ENCODE assay signal across 1 cellular context in the genomic region with DNA sequence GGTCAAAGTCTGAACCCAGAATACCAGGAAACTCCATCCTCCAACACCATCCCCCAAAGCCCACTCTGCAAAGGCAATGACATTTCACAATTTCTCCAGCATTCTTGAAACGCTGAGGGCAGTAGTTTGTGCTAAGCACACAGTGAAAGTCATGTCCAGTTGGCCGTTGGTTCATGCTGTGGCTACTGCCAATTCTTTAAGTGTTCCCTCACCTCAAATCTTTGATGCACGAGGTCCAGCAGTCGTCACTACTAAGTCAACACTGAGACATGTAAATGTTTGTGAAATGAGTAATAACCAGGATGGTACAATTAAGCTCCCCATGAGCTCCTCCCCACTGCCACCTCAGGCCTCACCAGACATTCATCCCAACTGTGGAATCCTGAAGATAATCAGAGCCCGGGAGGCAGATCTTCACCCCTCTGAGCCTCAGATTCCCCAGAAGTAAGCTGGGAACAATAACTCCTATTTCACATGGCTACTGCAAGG.
TF ChIP-seq lines count a peak whose summit lies in the region.

No MANE protein-coding gene starts in this region.

TF ChIP-seq in HepG2, 621 proteins besides CTCF, POLR2A, EP300 and RAD21 (continued from another document and continues in another):
- TF ChIP-seq, protein P1, sequence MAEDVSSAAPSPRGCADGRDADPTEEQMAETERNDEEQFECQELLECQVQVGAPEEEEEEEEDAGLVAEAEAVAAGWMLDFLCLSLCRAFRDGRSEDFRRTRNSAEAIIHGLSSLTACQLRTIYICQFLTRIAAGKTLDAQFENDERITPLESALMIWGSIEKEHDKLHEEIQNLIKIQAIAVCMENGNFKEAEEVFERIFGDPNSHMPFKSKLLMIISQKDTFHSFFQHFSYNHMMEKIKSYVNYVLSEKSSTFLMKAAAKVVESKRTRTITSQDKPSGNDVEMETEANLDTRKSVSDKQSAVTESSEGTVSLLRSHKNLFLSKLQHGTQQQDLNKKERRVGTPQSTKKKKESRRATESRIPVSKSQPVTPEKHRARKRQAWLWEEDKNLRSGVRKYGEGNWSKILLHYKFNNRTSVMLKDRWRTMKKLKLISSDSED (CRISPR knock-in tag; IDR thresholded peaks at IDR 0.05), result no peak
- TF ChIP-seq, protein P2, sequence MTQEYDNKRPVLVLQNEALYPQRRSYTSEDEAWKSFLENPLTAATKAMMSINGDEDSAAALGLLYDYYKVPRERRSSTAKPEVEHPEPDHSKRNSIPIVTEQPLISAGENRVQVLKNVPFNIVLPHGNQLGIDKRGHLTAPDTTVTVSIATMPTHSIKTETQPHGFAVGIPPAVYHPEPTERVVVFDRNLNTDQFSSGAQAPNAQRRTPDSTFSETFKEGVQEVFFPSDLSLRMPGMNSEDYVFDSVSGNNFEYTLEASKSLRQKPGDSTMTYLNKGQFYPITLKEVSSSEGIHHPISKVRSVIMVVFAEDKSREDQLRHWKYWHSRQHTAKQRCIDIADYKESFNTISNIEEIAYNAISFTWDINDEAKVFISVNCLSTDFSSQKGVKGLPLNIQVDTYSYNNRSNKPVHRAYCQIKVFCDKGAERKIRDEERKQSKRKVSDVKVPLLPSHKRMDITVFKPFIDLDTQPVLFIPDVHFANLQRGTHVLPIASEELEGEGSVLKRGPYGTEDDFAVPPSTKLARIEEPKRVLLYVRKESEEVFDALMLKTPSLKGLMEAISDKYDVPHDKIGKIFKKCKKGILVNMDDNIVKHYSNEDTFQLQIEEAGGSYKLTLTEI (CRISPR knock-in tag; conservative IDR thresholded peaks at IDR 0.05), result no peak
- TF ChIP-seq, protein P3, sequence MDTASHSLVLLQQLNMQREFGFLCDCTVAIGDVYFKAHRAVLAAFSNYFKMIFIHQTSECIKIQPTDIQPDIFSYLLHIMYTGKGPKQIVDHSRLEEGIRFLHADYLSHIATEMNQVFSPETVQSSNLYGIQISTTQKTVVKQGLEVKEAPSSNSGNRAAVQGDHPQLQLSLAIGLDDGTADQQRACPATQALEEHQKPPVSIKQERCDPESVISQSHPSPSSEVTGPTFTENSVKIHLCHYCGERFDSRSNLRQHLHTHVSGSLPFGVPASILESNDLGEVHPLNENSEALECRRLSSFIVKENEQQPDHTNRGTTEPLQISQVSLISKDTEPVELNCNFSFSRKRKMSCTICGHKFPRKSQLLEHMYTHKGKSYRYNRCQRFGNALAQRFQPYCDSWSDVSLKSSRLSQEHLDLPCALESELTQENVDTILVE (CRISPR knock-in tag; IDR thresholded peaks at IDR 0.05), result peak; percentile 76; the same call in 1 of the 2 replicates
- peak; percentile 76 for TF ChIP-seq PITX1 (CRISPR knock-in tag; IDR thresholded peaks at IDR 0.05)
- TF ChIP-seq, protein P4, sequence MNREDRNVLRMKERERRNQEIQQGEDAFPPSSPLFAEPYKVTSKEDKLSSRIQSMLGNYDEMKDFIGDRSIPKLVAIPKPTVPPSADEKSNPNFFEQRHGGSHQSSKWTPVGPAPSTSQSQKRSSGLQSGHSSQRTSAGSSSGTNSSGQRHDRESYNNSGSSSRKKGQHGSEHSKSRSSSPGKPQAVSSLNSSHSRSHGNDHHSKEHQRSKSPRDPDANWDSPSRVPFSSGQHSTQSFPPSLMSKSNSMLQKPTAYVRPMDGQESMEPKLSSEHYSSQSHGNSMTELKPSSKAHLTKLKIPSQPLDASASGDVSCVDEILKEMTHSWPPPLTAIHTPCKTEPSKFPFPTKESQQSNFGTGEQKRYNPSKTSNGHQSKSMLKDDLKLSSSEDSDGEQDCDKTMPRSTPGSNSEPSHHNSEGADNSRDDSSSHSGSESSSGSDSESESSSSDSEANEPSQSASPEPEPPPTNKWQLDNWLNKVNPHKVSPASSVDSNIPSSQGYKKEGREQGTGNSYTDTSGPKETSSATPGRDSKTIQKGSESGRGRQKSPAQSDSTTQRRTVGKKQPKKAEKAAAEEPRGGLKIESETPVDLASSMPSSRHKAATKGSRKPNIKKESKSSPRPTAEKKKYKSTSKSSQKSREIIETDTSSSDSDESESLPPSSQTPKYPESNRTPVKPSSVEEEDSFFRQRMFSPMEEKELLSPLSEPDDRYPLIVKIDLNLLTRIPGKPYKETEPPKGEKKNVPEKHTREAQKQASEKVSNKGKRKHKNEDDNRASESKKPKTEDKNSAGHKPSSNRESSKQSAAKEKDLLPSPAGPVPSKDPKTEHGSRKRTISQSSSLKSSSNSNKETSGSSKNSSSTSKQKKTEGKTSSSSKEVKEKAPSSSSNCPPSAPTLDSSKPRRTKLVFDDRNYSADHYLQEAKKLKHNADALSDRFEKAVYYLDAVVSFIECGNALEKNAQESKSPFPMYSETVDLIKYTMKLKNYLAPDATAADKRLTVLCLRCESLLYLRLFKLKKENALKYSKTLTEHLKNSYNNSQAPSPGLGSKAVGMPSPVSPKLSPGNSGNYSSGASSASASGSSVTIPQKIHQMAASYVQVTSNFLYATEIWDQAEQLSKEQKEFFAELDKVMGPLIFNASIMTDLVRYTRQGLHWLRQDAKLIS (CRISPR knock-in tag; IDR thresholded peaks at IDR 0.05), result no peak
- TF ChIP-seq FOXK1 (CRISPR knock-in tag; IDR thresholded peaks at IDR 0.05; ENCODE audit: borderline replicate concordance, low read depth), result no peak
- TF ChIP-seq, protein P5, sequence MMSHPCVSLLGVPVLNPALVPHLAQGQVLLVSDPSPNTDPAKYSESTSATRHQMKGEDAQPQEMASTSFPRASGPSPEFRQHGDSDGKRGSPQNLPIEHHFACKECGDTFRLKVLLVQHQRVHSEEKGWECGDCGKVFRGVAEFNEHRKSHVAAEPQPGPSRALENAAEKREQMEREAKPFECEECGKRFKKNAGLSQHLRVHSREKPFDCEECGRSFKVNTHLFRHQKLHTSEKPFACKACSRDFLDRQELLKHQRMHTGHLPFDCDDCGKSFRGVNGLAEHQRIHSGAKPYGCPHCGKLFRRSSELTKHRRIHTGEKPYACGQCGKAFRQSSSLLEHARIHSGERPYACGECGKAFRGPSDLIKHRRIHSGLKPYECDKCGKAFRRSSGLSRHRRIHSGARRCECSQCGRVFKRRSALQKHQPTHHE (CRISPR knock-in tag; IDR thresholded peaks at IDR 0.05; ENCODE audit: borderline replicate concordance), result no peak
- TF ChIP-seq PTBP1 (IDR thresholded peaks at IDR 0.05; ENCODE audit: low read depth, low read length, poor library complexity, severe bottlenecking), result no peak
- TF ChIP-seq ZMAT3 (CRISPR knock-in tag; conservative IDR thresholded peaks at IDR 0.05), result no peak
- no peak for TF ChIP-seq ZNF761 (CRISPR knock-in tag; conservative IDR thresholded peaks at IDR 0.05)
- TF ChIP-seq ZNF768 (CRISPR knock-in tag; IDR thresholded peaks at IDR 0.05), result no peak
- TF ChIP-seq, protein P6, sequence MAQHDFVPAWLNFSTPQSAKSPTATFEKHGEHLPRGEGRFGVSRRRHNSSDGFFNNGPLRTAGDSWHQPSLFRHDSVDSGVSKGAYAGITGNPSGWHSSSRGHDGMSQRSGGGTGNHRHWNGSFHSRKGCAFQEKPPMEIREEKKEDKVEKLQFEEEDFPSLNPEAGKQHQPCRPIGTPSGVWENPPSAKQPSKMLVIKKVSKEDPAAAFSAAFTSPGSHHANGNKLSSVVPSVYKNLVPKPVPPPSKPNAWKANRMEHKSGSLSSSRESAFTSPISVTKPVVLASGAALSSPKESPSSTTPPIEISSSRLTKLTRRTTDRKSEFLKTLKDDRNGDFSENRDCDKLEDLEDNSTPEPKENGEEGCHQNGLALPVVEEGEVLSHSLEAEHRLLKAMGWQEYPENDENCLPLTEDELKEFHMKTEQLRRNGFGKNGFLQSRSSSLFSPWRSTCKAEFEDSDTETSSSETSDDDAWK (CRISPR knock-in tag; IDR thresholded peaks at IDR 0.05), result no peak
- no peak for TF ChIP-seq TAF15 (IDR thresholded peaks at IDR 0.05; ENCODE audit: low read depth, low read length, poor library complexity, severe bottlenecking)
- no peak for TF ChIP-seq AGO1 (IDR thresholded peaks at IDR 0.05; ENCODE audit: low read depth, low read length, poor library complexity, severe bottlenecking)
- TF ChIP-seq, protein P7, sequence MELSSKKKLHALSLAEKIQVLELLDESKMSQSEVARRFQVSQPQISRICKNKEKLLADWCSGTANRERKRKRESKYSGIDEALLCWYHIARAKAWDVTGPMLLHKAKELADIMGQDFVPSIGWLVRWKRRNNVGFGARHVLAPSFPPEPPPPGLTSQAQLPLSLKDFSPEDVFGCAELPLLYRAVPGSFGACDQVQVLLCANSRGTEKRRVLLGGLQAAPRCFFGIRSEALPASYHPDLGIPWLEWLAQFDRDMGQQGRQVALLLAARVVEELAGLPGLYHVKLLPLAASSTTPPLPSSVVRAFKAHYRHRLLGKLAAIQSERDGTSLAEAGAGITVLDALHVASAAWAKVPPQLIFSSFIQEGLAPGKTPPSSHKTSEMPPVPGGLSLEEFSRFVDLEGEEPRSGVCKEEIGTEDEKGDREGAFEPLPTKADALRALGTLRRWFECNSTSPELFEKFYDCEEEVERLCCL (CRISPR knock-in tag; IDR thresholded peaks at IDR 0.05; ENCODE audit: borderline replicate concordance), result no peak
- TF ChIP-seq HNRNPK (IDR thresholded peaks at IDR 0.05; ENCODE audit: low read depth, low read length, poor library complexity, severe bottlenecking), result no peak
- no peak for TF ChIP-seq CCAR2 (optimal IDR thresholded peaks at IDR 0.05; ENCODE audit: low read depth, low read length)
- TF ChIP-seq, protein P8, sequence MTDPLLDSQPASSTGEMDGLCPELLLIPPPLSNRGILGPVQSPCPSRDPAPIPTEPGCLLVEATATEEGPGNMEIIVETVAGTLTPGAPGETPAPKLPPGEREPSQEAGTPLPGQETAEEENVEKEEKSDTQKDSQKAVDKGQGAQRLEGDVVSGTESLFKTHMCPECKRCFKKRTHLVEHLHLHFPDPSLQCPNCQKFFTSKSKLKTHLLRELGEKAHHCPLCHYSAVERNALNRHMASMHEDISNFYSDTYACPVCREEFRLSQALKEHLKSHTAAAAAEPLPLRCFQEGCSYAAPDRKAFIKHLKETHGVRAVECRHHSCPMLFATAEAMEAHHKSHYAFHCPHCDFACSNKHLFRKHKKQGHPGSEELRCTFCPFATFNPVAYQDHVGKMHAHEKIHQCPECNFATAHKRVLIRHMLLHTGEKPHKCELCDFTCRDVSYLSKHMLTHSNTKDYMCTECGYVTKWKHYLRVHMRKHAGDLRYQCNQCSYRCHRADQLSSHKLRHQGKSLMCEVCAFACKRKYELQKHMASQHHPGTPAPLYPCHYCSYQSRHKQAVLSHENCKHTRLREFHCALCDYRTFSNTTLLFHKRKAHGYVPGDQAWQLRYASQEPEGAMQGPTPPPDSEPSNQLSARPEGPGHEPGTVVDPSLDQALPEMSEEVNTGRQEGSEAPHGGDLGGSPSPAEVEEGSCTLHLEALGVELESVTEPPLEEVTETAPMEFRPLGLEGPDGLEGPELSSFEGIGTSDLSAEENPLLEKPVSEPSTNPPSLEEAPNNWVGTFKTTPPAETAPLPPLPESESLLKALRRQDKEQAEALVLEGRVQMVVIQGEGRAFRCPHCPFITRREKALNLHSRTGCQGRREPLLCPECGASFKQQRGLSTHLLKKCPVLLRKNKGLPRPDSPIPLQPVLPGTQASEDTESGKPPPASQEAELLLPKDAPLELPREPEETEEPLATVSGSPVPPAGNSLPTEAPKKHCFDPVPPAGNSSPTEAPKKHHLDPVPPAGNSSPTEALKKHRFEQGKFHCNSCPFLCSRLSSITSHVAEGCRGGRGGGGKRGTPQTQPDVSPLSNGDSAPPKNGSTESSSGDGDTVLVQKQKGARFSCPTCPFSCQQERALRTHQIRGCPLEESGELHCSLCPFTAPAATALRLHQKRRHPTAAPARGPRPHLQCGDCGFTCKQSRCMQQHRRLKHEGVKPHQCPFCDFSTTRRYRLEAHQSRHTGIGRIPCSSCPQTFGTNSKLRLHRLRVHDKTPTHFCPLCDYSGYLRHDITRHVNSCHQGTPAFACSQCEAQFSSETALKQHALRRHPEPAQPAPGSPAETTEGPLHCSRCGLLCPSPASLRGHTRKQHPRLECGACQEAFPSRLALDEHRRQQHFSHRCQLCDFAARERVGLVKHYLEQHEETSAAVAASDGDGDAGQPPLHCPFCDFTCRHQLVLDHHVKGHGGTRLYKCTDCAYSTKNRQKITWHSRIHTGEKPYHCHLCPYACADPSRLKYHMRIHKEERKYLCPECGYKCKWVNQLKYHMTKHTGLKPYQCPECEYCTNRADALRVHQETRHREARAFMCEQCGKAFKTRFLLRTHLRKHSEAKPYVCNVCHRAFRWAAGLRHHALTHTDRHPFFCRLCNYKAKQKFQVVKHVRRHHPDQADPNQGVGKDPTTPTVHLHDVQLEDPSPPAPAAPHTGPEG (CRISPR knock-in tag; IDR thresholded peaks at IDR 0.05), result no peak
- TF ChIP-seq, protein P9, sequence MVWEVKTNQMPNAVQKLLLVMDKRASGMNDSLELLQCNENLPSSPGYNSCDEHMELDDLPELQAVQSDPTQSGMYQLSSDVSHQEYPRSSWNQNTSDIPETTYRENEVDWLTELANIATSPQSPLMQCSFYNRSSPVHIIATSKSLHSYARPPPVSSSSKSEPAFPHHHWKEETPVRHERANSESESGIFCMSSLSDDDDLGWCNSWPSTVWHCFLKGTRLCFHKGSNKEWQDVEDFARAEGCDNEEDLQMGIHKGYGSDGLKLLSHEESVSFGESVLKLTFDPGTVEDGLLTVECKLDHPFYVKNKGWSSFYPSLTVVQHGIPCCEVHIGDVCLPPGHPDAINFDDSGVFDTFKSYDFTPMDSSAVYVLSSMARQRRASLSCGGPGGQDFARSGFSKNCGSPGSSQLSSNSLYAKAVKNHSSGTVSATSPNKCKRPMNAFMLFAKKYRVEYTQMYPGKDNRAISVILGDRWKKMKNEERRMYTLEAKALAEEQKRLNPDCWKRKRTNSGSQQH (CRISPR knock-in tag; IDR thresholded peaks at IDR 0.05; ENCODE audit: low read depth), result 0 out of 2 replicates have a peak, but pooled peaks have one; percentile 22
- TF ChIP-seq ZNF354B (CRISPR knock-in tag; IDR thresholded peaks at IDR 0.05), result no peak
- no peak for TF ChIP-seq MAF1 (CRISPR knock-in tag; IDR thresholded peaks at IDR 0.05; ENCODE audit: borderline replicate concordance)
- peak; percentile 30; the same call in 1 of the 2 replicates for TF ChIP-seq AHR (CRISPR knock-in tag; IDR thresholded peaks at IDR 0.05)
- no peak for TF ChIP-seq ZNF891 (CRISPR knock-in tag; IDR thresholded peaks at IDR 0.05)
- no peak for TF ChIP-seq ZNF850 (CRISPR knock-in tag; conservative IDR thresholded peaks at IDR 0.05)
- TF ChIP-seq, protein P10, sequence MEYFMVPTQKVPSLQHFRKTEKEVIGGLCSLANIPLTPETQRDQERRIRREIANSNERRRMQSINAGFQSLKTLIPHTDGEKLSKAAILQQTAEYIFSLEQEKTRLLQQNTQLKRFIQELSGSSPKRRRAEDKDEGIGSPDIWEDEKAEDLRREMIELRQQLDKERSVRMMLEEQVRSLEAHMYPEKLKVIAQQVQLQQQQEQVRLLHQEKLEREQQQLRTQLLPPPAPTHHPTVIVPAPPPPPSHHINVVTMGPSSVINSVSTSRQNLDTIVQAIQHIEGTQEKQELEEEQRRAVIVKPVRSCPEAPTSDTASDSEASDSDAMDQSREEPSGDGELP (IDR thresholded peaks at IDR 0.05; ENCODE audit: borderline replicate concordance, low read depth), result peak; percentile 57; the same call in 1 of the 2 replicates
- no peak for TF ChIP-seq ZNF713 (CRISPR knock-in tag; IDR thresholded peaks at IDR 0.05)
- peak; percentile 87; the same call in 1 of the 2 replicates for TF ChIP-seq SP5 (CRISPR knock-in tag; IDR thresholded peaks at IDR 0.05; ENCODE audit: borderline replicate concordance, low read depth)
- TF ChIP-seq, protein P11, sequence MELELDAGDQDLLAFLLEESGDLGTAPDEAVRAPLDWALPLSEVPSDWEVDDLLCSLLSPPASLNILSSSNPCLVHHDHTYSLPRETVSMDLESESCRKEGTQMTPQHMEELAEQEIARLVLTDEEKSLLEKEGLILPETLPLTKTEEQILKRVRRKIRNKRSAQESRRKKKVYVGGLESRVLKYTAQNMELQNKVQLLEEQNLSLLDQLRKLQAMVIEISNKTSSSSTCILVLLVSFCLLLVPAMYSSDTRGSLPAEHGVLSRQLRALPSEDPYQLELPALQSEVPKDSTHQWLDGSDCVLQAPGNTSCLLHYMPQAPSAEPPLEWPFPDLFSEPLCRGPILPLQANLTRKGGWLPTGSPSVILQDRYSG (CRISPR knock-in tag; IDR thresholded peaks at IDR 0.05), result no peak
- TF ChIP-seq CBFB (CRISPR knock-in tag; IDR thresholded peaks at IDR 0.05), result 0 out of 2 replicates have a peak, but pooled peaks have one; percentile 41
- TF ChIP-seq ZNF33A (CRISPR knock-in tag; IDR thresholded peaks at IDR 0.05; ENCODE audit: borderline replicate concordance), result no peak
- TF ChIP-seq KDM3A (CRISPR knock-in tag; IDR thresholded peaks at IDR 0.05; ENCODE audit: low read depth), result no peak
- no peak for TF ChIP-seq SMARCC2 (IDR thresholded peaks at IDR 0.05)
